In the genomic region with DNA sequence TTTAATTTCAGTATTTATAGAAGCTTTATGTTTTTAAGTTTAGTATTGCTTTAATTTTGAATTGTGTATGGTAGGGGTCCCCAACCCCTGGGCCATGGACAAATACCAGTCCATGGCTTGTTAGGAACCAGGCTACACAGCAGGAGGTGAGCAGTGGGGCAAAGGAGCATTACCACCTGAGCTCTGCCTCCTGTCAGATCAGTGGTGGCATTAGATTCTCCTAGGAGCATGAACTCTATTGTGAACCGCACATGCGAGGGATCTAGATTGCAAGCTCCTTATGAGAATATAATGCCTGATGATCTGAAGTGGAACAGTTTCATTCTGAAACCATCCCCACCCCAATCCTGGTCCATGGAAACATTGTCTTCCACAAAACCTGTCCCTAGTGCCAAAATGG, we compare ENCODE assay signal across 19 cellular contexts.
"Had no signal": no experiment of that assay in that cellular context is flagged by ENCODE, and none has a peak within 500 bp of the region (broad histone marks: within the 10 kb centered on the region; RNA-seq: fewer than 3 reads in every experiment).

No MANE protein-coding gene starts in this region.

- H3K4me1 ChIP-seq: gastrocnemius medialis, left ventricle myocardium inferior, lower lobe of right lung, psoas muscle, spleen, suprapubic skin, transverse colon, vagina had no signal

- ATAC-seq: effector memory CD8-positive, alpha-beta T cell; gastrocnemius medialis; naive thymus-derived CD8-positive, alpha-beta T cell; psoas muscle; right cardiac atrium; stimulated activated naive CD8-positive, alpha-beta T cell treated with anti-CD3 and anti-CD28 coated beads, Interleukin-15, amount 100 ng/mL, for 72 hours had no signal

- H3K36me3 ChIP-seq: gastrocnemius medialis, left ventricle myocardium inferior, lower lobe of right lung, spleen, suprapubic skin, transverse colon, vagina had no signal

- DNase-seq: cortex of kidney; effector memory CD8-positive, alpha-beta T cell; gastrocnemius medialis; head of caudate nucleus; kidney; left ventricle myocardium inferior; lower lobe of right lung; naive thymus-derived CD8-positive, alpha-beta T cell; nephron progenitor cell; nucleus accumbens; psoas muscle; right cardiac atrium; spleen; stimulated activated naive CD4-positive, alpha-beta T cell; stimulated activated naive CD8-positive, alpha-beta T cell treated with anti-CD3 and anti-CD28 coated beads, Interleukin-15, amount 100 ng/mL, for 72 hours; transverse colon had no signal

- H3K9me3 ChIP-seq: gastrocnemius medialis, left ventricle myocardium inferior, lower lobe of right lung, psoas muscle, spleen, suprapubic skin, transverse colon, vagina had no signal

- H3K27me3 ChIP-seq: gastrocnemius medialis, spleen, suprapubic skin, transverse colon, vagina had no signal

- H3K4me3 ChIP-seq: gastrocnemius medialis, left ventricle myocardium inferior, psoas muscle, skin epidermis, spleen, suprapubic skin, transverse colon, vagina had no signal

- H3K27ac ChIP-seq: gastrocnemius medialis, left ventricle myocardium inferior, lower lobe of right lung, psoas muscle, skin epidermis, spleen, suprapubic skin, transverse colon, vagina had no signal
